ENCODE assay signal across 18 cellular contexts in the genomic region with DNA sequence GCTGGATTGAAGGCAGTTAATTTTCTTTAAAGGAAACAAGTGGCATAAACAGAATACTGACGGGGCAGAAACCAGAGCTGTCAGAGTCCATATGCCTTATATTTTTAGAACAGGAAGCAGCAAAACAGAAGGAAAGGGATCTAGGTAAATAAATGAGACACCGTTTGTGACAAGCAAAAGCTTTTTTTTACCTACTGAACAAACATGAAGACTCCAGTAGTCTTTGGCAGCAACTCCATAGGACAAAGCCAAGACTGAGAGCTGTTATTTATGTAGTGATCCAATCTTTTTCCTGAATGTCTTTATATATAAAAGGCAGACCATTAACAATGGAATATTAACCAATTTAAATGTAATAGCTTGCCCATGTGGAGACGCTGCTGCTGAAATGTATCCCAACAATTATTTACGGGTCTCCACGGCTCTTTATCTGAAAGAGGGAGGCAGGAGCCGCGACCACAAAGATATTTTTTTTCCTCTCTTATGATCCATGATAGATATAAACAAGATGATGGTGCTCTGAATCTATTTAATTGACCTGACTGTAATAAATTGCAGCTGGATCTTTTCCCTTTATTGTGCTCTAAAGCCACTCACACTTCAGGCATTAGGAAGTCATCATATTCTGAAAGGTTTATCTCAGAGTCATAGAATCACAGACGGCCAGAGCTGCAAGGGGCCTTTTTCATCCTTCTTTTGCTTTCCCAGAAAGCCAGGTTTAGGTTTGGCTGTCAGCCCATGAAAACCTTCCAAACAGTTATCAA.
DNase-seq lines count a peak whose midpoint lies in the region; ATAC-seq, FAIRE-seq and TF ChIP-seq lines count a peak whose summit lies in the region.
"Had no signal": no experiment of that assay in that cellular context is flagged by ENCODE, and none has a peak within 500 bp of the region (broad histone marks: within the 10 kb centered on the region; RNA-seq: fewer than 3 reads in every experiment).

No MANE protein-coding gene starts in this region.

- H3K4me3 Mint-ChIP-seq in CD4-positive, alpha-beta T cell, result no peak overlapping the region
- H3K4me3 Mint-ChIP-seq: activated T-cell treated with anti-CD3 and anti-CD28 coated beads, Interleukin-2, amount 50 U/mL, for 24 hours; memory B cell; T-helper 2 cell treated with Interferon-gamma antibody and Interleukin-4, amounts not matched to agents 5 μg/mL and 100 μg/mL, for 36 hours had no signal

- H3K27me3 Mint-ChIP-seq in CD4-positive, alpha-beta T cell, result no peaks in the 10 kb centered on the region
- H3K27me3 Mint-ChIP-seq: activated T-cell treated with anti-CD3 and anti-CD28 coated beads, Interleukin-2, amount 50 U/mL, for 24 hours; memory B cell had no signal

- CTCF ChIA-PET in CD4-positive, alpha-beta T cell (lab: Charles Lee), result no interaction called here

- ATAC-seq in CD4-positive, alpha-beta T cell (ENCODE audit: poor library complexity), result no peak
- no peak for ATAC-seq in psoas muscle
- ATAC-seq: K562 had no signal

- intact Hi-C loops in CD4-positive, alpha-beta T cell (cut with DNase I, micrococcal nuclease), result no loop called here
- intact Hi-C loops in psoas muscle (cut with DNase I), result no loop called here

- H3K27ac ChIP-seq in CD4-positive, alpha-beta T cell (ENCODE audit: low read depth, low read length), result no peak overlapping the region
- no peak overlapping the region for H3K27ac ChIP-seq in psoas muscle
- H3K27ac ChIP-seq: dorsolateral prefrontal cortex had no signal

- TF ChIP-seq CTCF in bronchial epithelial cell (IDR thresholded peaks at IDR 0.05; ENCODE audit: insufficient read depth, low read length, severe bottlenecking) (no peak), psoas muscle (IDR thresholded peaks at IDR 0.05) (no peak)
- no peak for TF ChIP-seq CTCF in CD4-positive, alpha-beta T cell (IDR thresholded peaks at IDR 0.05)

- no peaks in the 10 kb centered on the region for H3K9me3 ChIP-seq in CD4-positive, alpha-beta T cell (ENCODE audit: control insufficient read depth, low read length)
- H3K9me3 ChIP-seq in psoas muscle, result no peaks in the 10 kb centered on the region

- no peaks in the 10 kb centered on the region for H3K4me1 Mint-ChIP-seq in CD4-positive, alpha-beta T cell (ENCODE audit: low read depth)
- H3K4me1 Mint-ChIP-seq: memory B cell had no signal

- DNase-seq in NCI-H146 (lab: John Stamatoyannopoulos, UW) (peak; percentile 3), NCI-H146 treated with DMSO at 0.1 percent for 48 hours (lab: John Stamatoyannopoulos, UW; ENCODE audit: unreplicated experiment) (no peak), NCI-H2171 treated with DMSO at 0.1 percent for 48 hours (lab: John Stamatoyannopoulos, UW) (peak; percentile 88), bronchial epithelial cell (ENCODE audit: low read depth) (peak; percentile 29), pons (ENCODE audit: low spot score) (peak; percentile 9), psoas muscle (no peak)
- DNase-seq in CD4-positive, alpha-beta T cell, result no peak
- DNase-seq in activated naive CD4-positive, alpha-beta T cell treated with anti-CD3 and anti-CD28 coated beads, Interleukin-2, amount 50 U/mL, for 16 hours, result no peak
- DNase-seq: activated CD4-positive, alpha-beta T cell treated with anti-CD3 and anti-CD28 coated beads for 48 hours; activated T-cell treated with anti-CD3 and anti-CD28 coated beads, Interleukin-2, amount 50 U/mL, for 24 hours; amniotic stem cell; Calu3 had no signal

- POLR2A ChIA-PET in CD4-positive, alpha-beta T cell (lab: Charles Lee), result no interaction called here

- H3K4me1 ChIP-seq in psoas muscle, result no peaks in the 10 kb centered on the region

- 11 to 19% (median 12%) methylated on average over 8 of the region's 8 CpGs for WGBS in psoas muscle, 3 donors

- H3K36me3 ChIP-seq in bronchial epithelial cell (ENCODE audit: control insufficient read depth, insufficient read depth, low read length) (no peaks in the 10 kb centered on the region), psoas muscle (ENCODE audit: insufficient read depth in 1 of 2, low read depth in 1 of 2) (no peaks in the 10 kb centered on the region)

- no peaks in the 10 kb centered on the region for H3K9me3 Mint-ChIP-seq in CD4-positive, alpha-beta T cell
- H3K9me3 Mint-ChIP-seq: activated T-cell treated with anti-CD3 and anti-CD28 coated beads, Interleukin-2, amount 50 U/mL, for 24 hours; memory B cell; T-helper 2 cell treated with Interferon-gamma antibody and Interleukin-4, amounts not matched to agents 5 μg/mL and 100 μg/mL, for 36 hours had no signal

- no peak for FAIRE-seq in bronchial epithelial cell (lab: Jason Lieb, UNC)
- FAIRE-seq: A204.1, H1, K562 had no signal

- H3K27me3 ChIP-seq in bronchial epithelial cell (ENCODE audit: control insufficient read depth, insufficient read depth, low read length), result no peaks in the 10 kb centered on the region
- H3K27me3 ChIP-seq in CD4-positive, alpha-beta T cell (ENCODE audit: control insufficient read depth, insufficient read depth, low read length), result no peaks in the 10 kb centered on the region
- H3K27me3 ChIP-seq in psoas muscle (ENCODE audit: insufficient read depth in 3 of 3, low read length in 2 of 3), result no peaks in the 10 kb centered on the region
- H3K27me3 ChIP-seq: dorsolateral prefrontal cortex had no signal

- no peaks in the 10 kb centered on the region for H3K36me3 Mint-ChIP-seq in CD4-positive, alpha-beta T cell (ENCODE audit: low read depth)
- H3K36me3 Mint-ChIP-seq: memory B cell had no signal

- H3K4me3 ChIP-seq in bronchial epithelial cell (ENCODE audit: low read depth, low read length) (no peak overlapping the region), psoas muscle (no peak overlapping the region)
- H3K4me3 ChIP-seq: dorsolateral prefrontal cortex, K562 had no signal

- H3K27ac Mint-ChIP-seq in CD4-positive, alpha-beta T cell, result no peak overlapping the region
- H3K27ac Mint-ChIP-seq: activated T-cell treated with anti-CD3 and anti-CD28 coated beads, Interleukin-2, amount 50 U/mL, for 24 hours; memory B cell; T-helper 2 cell treated with Interferon-gamma antibody and Interleukin-4, amounts not matched to agents 5 μg/mL and 100 μg/mL, for 36 hours had no signal

Comparison
In these comparisons a context has a peak if more than half of its experiments do, and no peak if none do; other contexts are left out.
1. DNase-seq: peak in NCI-H146 (single experiment), NCI-H2171 treated with DMSO at 0.1 percent for 48 hours (single experiment), bronchial epithelial cell (single experiment) and pons (single experiment); none in NCI-H146 treated with DMSO at 0.1 percent for 48 hours (single experiment), CD4-positive, alpha-beta T cell (0 of 10), psoas muscle (0 of 2) and activated naive CD4-positive, alpha-beta T cell treated with anti-CD3 and anti-CD28 coated beads, Interleukin-2, amount 50 U/mL, for 16 hours (single experiment).